In the genomic region with DNA sequence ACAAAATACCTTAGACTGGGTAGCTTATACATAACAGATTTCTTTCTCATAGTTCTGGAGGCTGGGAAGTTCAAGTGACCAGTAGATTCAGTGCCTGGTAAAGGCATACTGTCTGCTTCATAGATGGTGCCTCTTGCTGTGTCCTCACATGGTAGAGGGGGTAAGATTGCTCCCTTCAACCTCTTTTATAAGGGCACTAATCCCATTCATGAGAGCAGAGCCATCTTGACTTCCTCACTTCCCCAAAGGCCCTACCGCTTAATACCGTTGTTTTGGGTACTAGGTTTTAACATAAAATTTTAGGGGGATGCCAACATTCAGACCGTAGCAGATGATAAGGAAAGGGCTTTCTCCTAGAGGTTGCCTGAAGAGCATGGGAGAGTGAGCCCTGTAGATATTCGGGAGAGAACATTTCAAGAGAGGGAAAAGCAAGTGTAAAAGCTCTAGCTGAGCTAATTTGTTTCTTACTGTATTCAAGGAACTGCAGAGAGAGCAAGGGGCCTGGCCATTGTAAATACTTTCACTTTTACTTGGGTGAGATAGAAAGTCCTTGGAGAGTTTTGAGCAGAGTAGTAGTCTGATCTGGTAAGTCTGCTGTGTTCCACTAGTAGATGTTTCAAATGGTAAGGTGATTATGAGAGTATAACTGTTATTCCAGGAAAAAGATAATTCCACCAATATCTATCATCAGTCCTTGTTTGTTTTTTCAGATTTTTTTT, we compare ENCODE assay signal across 9 cellular contexts. TPM values are rescaled to one million over a fixed set of nuclear protein-coding genes. Genes with fewer than 3 reads are reported as not detected.
DNase-seq lines count a peak whose midpoint lies in the region; ATAC-seq, FAIRE-seq and TF ChIP-seq lines count a peak whose summit lies in the region.
"Had no signal": no experiment of that assay in that cellular context is flagged by ENCODE, and none has a peak within 500 bp of the region (broad histone marks: within the 10 kb centered on the region; RNA-seq: fewer than 3 reads in every experiment).

No MANE protein-coding gene starts in this region.

- peaks cover 34% of the 10 kb centered on the region for H3K36me3 Mint-ChIP-seq in Caco-2 (ENCODE audit: insufficient read depth, unreplicated experiment)

- no peaks in the 10 kb centered on the region for H3K9me3 Mint-ChIP-seq in Caco-2 (ENCODE audit: unreplicated experiment)

- peak; percentile 18 for DNase-seq in GM12891 (ENCODE audit: insufficient read length, low spot score)
- DNase-seq in HL-60 (ENCODE audit: low read depth in 1 of 2, low spot score in 1 of 2), result peak in 1 of 2 experiments; percentile 7
- DNase-seq in fibroblast of the aortic adventitia (ENCODE audit: low read depth), result peak; percentile 63
- no peak for DNase-seq in GF-D8 (lab: John Stamatoyannopoulos, UW)
- DNase-seq in Caco-2, result no peak
- DNase-seq in NCI-H1694 (lab: John Stamatoyannopoulos, UW), result no peak

- H3K4me1 ChIP-seq in Caco-2, result peaks cover 14% of the 10 kb centered on the region; the same call in 1 of the 2 replicates

- TF ChIP-seq POLR2A in GM12891 (IDR thresholded peaks at IDR 0.05; ENCODE audit: low read depth, low read length), result no peak

- TF ChIP-seq CTCF in HL-60 (IDR thresholded peaks at IDR 0.05; ENCODE audit: insufficient read depth, low read length) (no peak), fibroblast of the aortic adventitia (IDR thresholded peaks at IDR 0.05; ENCODE audit: insufficient read depth, low read length) (no peak), Caco-2 (IDR thresholded peaks at IDR 0.05; ENCODE audit: insufficient read depth in 1 of 2, low read depth in 1 of 2, low read length in 1 of 2, severe bottlenecking in 1 of 2, unreplicated experiment in 1 of 2) (no peak)

- peak; percentile 13 for FAIRE-seq in GM12891 (lab: Jason Lieb, UNC)
- FAIRE-seq: endometrium had no signal

- intact Hi-C loops in Caco-2 (cut with micrococcal nuclease; ENCODE audit: unreplicated experiment), result no loop called here

- CTCF ChIA-PET in Caco-2 (lab: Charles Lee), result no interaction called here

- BruUV-seq in Caco-2 (replicated peaks; lab: Mats Ljungman, UMichigan), result no TSS peak

- H3K27ac ChIP-seq in HL-60 (replicated peaks), result peak overlapping the region; percentile 46

- POLR2A ChIA-PET in Caco-2 (lab: Charles Lee), result interaction anchor here (0.9 kb wide), 1 partner anchor 25 kb away, joined by 3 read pairs; no protein-coding TSS in a partner anchor

- no peak overlapping the region for H3K27ac Mint-ChIP-seq in Caco-2 (ENCODE audit: unreplicated experiment)

- H3K27me3 ChIP-seq in HL-60 (ENCODE audit: insufficient read depth, poor library complexity, severe bottlenecking) (no peaks in the 10 kb centered on the region), Caco-2 (replicated peaks; ENCODE audit: control insufficient read depth, insufficient read depth, low read length) (no peaks in the 10 kb centered on the region)

- H3K4me1 Mint-ChIP-seq in Caco-2 (ENCODE audit: low read depth, unreplicated experiment), result peaks cover 39% of the 10 kb centered on the region

- ATAC-seq in GM21515 (IDR thresholded peaks at IDR 0.05; ENCODE audit: unreplicated experiment), result peak; percentile 93
- no peak for ATAC-seq in HG02970 (IDR thresholded peaks at IDR 0.05; ENCODE audit: low FRiP score, unreplicated experiment)

- H3K4me3 Mint-ChIP-seq in Caco-2 (ENCODE audit: unreplicated experiment), result no peak overlapping the region

- H3K36me3 ChIP-seq in Caco-2 (ENCODE audit: control insufficient read depth, insufficient read depth, low read length), result no peaks in the 10 kb centered on the region

- no peaks in the 10 kb centered on the region for H3K9me3 ChIP-seq in Caco-2

- H3K4me3 ChIP-seq in HL-60 (replicated peaks; ENCODE audit: insufficient read depth, low read length) (no peak overlapping the region), fibroblast of the aortic adventitia (ENCODE audit: low read depth, low read length) (peak overlapping the region; percentile 11), Caco-2 (ENCODE audit: low read depth, low read length) (no peak overlapping the region)

- H3K27me3 Mint-ChIP-seq in Caco-2 (ENCODE audit: insufficient read depth, unreplicated experiment), result no peaks in the 10 kb centered on the region

TF ChIP-seq in GM12891, 5 proteins besides CTCF, POLR2A, EP300 and RAD21:
- TF ChIP-seq POLR2AphosphoS5 (IDR thresholded peaks at IDR 0.05; ENCODE audit: low read depth, low read length), result no peak
- TF ChIP-seq PAX5 (IDR thresholded peaks at IDR 0.05; ENCODE audit: insufficient read depth, low read length, severe bottlenecking), result no peak
- TF ChIP-seq SPI1 (IDR thresholded peaks at IDR 0.05; ENCODE audit: low read depth, low read length), result peak; percentile 72

RNA-seq across cellular contexts. Expression of a gene that starts 27.3 kb away (rescaled TPM):
- 5.0 TPM for polyA plus RNA-seq in GM12891 (2012; ENCODE audit: low read depth, missing spikeins)
- total RNA-seq in fibroblast of the aortic adventitia (ENCODE audit: low replicate concordance), result 30.4 and 67.0 TPM in 2 replicates
- 82.3 and 86.5 TPM in 2 replicates for total RNA-seq in Caco-2 (2022)

Comparison
In these comparisons a context has a peak if more than half of its experiments do, and no peak if none do; other contexts are left out.
1. DNase-seq: peak in GM12891 (single experiment) and fibroblast of the aortic adventitia (single experiment); none in GF-D8 (single experiment), Caco-2 (0 of 2) and NCI-H1694 (single experiment).